8 cellular contexts compared by ENCODE assay signal in genomic region chr19:28633223-28634030, GRCh38.
DNase-seq lines count a peak whose midpoint lies in the region; FAIRE-seq and TF ChIP-seq lines count a peak whose summit lies in the region.

No MANE protein-coding gene starts in this region.

- CTCF ChIA-PET in activated CD4-positive, alpha-beta memory T cell treated with anti-CD3 and anti-CD28 coated beads for 36 hours (lab: Charles Lee): interaction anchor here (0.8 to 1.6 kb wide), 10 partner anchors 9 to 170 kb away, joined by 3 to 6 read pairs (median 3); no protein-coding TSS in a partner anchor

- no peaks in the 10 kb centered on the region for H3K4me1 ChIP-seq in parathyroid adenoma

- intact Hi-C loops in activated CD4-positive, alpha-beta memory T cell treated with anti-CD3 and anti-CD28 coated beads for 36 hours (cut with micrococcal nuclease): loop anchor here (10.0 kb wide), 1 partner anchor 169 kb away; no protein-coding TSS in a partner anchor

- no peaks in the 10 kb centered on the region for H3K9me3 ChIP-seq in parathyroid adenoma (ENCODE audit: control insufficient read depth, low read length)

- no peaks in the 10 kb centered on the region for H3K27me3 Mint-ChIP-seq in activated CD4-positive, alpha-beta memory T cell treated with anti-CD3 and anti-CD28 coated beads for 36 hours

- DNase-seq in NCI-H2227 (lab: John Stamatoyannopoulos, UW; ENCODE audit: unreplicated experiment): peak; percentile 84
- peak; percentile 30 for DNase-seq in activated CD4-positive, alpha-beta memory T cell treated with anti-CD3 and anti-CD28 coated beads for 36 hours
- DNase-seq in fibroblast of pulmonary artery (ENCODE audit: low read depth): peak; percentile 61
- DNase-seq in GM12892 (ENCODE audit: insufficient read length): no peak
- DNase-seq in H4 (ENCODE audit: low spot score): no peak

- H3K36me3 Mint-ChIP-seq in activated CD4-positive, alpha-beta memory T cell treated with anti-CD3 and anti-CD28 coated beads for 36 hours: no peaks in the 10 kb centered on the region

- H3K36me3 ChIP-seq in parathyroid adenoma (ENCODE audit: control insufficient read depth, insufficient read depth, low read length): no peaks in the 10 kb centered on the region

- no peak overlapping the region for H3K9ac ChIP-seq in parathyroid adenoma

- POLR2A ChIA-PET in activated CD4-positive, alpha-beta memory T cell treated with anti-CD3 and anti-CD28 coated beads for 36 hours (lab: Charles Lee): no interaction called here

- H3K9me3 Mint-ChIP-seq in activated CD4-positive, alpha-beta memory T cell treated with anti-CD3 and anti-CD28 coated beads for 36 hours: peaks cover 19% of the 10 kb centered on the region

- H3K79me2 ChIP-seq in parathyroid adenoma: no peaks in the 10 kb centered on the region

- no peak overlapping the region for H2AFZ ChIP-seq in parathyroid adenoma

- H3K27ac Mint-ChIP-seq in activated CD4-positive, alpha-beta memory T cell treated with anti-CD3 and anti-CD28 coated beads for 36 hours: no peak overlapping the region

- H3K4me1 Mint-ChIP-seq in activated CD4-positive, alpha-beta memory T cell treated with anti-CD3 and anti-CD28 coated beads for 36 hours (ENCODE audit: low read depth): no peaks in the 10 kb centered on the region

- TF ChIP-seq POLR2A in GM12892 (IDR thresholded peaks at IDR 0.05; ENCODE audit: low read depth, low read length): no peak

- FAIRE-seq in GM12892 (lab: Jason Lieb, UNC): no peak

- H3K4me3 ChIP-seq in fibroblast of pulmonary artery (replicated peaks; ENCODE audit: low read depth, low read length) (no peak overlapping the region), parathyroid adenoma (ENCODE audit: low read depth, low read length) (no peak overlapping the region)

- no peak overlapping the region for H3K4me2 ChIP-seq in parathyroid adenoma (ENCODE audit: low read length)

- TF ChIP-seq CTCF in 22Rv1 (IDR thresholded peaks at IDR 0.05) (peak; percentile 98), GM12873 (IDR thresholded peaks at IDR 0.05; ENCODE audit: insufficient read depth, low read depth, low read length, missing control alignments) (peak; percentile 96), fibroblast of pulmonary artery (IDR thresholded peaks at IDR 0.05; ENCODE audit: low read length, missing control alignments) (peak; percentile 78), parathyroid adenoma (IDR thresholded peaks at IDR 0.05) (peak; percentile 8)

- H3K27me3 ChIP-seq in parathyroid adenoma (ENCODE audit: control insufficient read depth, insufficient read depth, low read length): no peaks in the 10 kb centered on the region

- H3K27ac ChIP-seq in 22Rv1 (no peak overlapping the region), parathyroid adenoma (no peak overlapping the region)

- no peak overlapping the region for H3K4me3 Mint-ChIP-seq in activated CD4-positive, alpha-beta memory T cell treated with anti-CD3 and anti-CD28 coated beads for 36 hours

Comparison
In these comparisons a context has a peak if more than half of its experiments do, and no peak if none do; other contexts are left out.
1. CTCF ChIP-seq: peak in every context shown above with its lines; median percentile 98 in 22Rv1; 96 in GM12873; 78 in fibroblast of pulmonary artery; 8 in parathyroid adenoma.
2. DNase-seq: peak in NCI-H2227 (single experiment), activated CD4-positive, alpha-beta memory T cell treated with anti-CD3 and anti-CD28 coated beads for 36 hours (single experiment) and fibroblast of pulmonary artery (single experiment); none in GM12892 (single experiment) and H4 (single experiment).